9 cellular contexts compared by ENCODE assay signal in genomic region chr2:200165687-200166086, GRCh38.
"Had no signal": no experiment of that assay in that cellular context is flagged by ENCODE, and none has a peak within 500 bp of the region (broad histone marks: within the 10 kb centered on the region; RNA-seq: fewer than 3 reads in every experiment).

No MANE protein-coding gene starts in this region.

- H2AFZ ChIP-seq: GM23338 had no signal

- H3K4me3 ChIP-seq: GM23338 had no signal

- DNase-seq: H9, HCEC 1CT, HFFc6, IMR-90, KBM-7 had no signal

- H3K4me2 ChIP-seq: GM23338 had no signal

- H3K27ac ChIP-seq: HL-60 had no signal

- FAIRE-seq: H1, H54 had no signal

- ATAC-seq: GM23338 had no signal
